1 cellular context compared by ENCODE assay signal in the genomic region with DNA sequence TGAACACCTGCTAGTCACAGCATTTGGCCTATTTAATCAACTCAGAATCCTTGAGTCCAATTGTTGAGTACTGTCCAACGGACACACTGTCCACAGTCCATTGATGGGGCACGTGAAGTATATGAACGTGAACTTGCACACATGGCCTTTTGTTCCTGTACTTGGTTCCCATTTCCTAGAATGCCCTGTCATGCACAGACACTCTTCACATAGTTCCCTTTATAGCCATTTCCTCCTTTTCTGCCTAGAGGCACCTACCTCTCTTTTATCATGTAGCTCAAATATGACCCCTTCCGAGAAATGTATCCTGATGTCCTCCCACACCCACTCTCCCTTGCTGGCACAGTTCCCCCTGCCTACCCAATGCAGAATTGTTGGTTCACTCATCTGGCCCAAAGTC.
TF ChIP-seq lines count a peak whose summit lies in the region.

No MANE protein-coding gene starts in this region.

TF ChIP-seq in K562, 482 proteins besides CTCF, POLR2A, EP300 and RAD21 (continued from another document and continues in another):
- 0 out of 2 replicates have a peak, but pooled peaks have one; percentile 36 for TF ChIP-seq EP400 (IDR thresholded peaks at IDR 0.05)
- TF ChIP-seq ETV1 (tag; conservative IDR thresholded peaks at IDR 0.05; ENCODE audit: low read depth), result no peak
- TF ChIP-seq, protein P1, sequence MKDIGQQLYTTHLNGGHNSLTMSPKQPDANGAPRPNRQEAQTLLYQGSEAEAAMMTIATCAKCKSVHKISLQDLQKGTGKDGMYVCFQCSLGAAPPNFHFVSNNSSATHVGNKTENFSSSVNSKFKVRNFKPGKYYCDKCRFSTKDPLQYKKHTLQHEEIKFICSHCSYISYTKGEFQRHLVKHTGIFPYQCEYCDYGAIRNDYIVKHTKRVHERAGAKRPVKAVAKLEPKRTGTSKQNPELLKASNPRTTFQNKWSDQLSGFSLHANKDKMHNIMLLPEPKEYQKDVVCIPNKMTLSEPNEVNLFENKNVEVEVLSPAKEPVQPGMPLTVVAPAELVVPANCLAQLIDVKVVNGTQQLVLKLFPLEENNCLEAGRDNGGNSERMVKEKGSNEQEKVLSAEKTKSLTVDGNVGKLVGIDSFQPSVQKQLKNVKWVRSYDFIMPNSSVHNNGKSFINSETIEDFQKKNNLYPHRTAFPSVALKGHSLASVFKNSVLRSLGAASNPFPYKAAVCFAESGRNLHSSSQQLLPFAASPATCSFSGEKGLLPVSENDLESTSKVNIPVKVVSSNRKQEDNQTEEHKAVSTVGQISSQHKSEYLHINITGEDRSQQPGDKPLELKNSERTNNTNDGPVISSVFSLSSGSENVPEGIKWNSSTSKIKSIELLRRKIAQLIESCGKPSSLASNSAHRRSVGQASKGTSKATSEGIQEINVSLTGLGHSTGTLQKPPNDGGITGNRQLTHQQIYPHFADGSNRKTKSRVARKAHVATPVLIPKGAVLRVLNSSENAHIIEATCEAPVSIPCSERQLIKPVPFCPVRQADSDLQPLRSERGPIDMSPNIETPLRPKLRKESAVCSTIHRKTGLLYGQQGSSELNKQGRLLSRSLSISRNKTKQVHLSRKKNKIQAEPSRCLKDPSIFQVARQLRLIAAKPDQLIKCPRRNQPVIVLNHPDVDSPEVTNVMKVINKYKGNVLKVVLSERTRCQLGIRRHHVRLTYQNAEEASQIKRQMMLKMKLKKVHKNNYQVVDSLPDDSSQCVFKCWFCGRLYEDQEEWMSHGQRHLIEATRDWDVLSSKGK (CRISPR knock-in tag; IDR thresholded peaks at IDR 0.05), result no peak
- no peak for TF ChIP-seq PRPF4 (IDR thresholded peaks at IDR 0.05; ENCODE audit: insufficient read depth, low read depth, low read length, poor library complexity, severe bottlenecking)
- TF ChIP-seq, protein P2, sequence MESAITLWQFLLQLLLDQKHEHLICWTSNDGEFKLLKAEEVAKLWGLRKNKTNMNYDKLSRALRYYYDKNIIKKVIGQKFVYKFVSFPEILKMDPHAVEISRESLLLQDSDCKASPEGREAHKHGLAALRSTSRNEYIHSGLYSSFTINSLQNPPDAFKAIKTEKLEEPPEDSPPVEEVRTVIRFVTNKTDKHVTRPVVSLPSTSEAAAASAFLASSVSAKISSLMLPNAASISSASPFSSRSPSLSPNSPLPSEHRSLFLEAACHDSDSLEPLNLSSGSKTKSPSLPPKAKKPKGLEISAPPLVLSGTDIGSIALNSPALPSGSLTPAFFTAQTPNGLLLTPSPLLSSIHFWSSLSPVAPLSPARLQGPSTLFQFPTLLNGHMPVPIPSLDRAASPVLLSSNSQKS (CRISPR knock-in tag; IDR thresholded peaks at IDR 0.05), result no peak
- TF ChIP-seq, protein P3, sequence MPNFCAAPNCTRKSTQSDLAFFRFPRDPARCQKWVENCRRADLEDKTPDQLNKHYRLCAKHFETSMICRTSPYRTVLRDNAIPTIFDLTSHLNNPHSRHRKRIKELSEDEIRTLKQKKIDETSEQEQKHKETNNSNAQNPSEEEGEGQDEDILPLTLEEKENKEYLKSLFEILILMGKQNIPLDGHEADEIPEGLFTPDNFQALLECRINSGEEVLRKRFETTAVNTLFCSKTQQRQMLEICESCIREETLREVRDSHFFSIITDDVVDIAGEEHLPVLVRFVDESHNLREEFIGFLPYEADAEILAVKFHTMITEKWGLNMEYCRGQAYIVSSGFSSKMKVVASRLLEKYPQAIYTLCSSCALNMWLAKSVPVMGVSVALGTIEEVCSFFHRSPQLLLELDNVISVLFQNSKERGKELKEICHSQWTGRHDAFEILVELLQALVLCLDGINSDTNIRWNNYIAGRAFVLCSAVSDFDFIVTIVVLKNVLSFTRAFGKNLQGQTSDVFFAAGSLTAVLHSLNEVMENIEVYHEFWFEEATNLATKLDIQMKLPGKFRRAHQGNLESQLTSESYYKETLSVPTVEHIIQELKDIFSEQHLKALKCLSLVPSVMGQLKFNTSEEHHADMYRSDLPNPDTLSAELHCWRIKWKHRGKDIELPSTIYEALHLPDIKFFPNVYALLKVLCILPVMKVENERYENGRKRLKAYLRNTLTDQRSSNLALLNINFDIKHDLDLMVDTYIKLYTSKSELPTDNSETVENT (CRISPR knock-in tag; IDR thresholded peaks at IDR 0.05), result no peak
- TF ChIP-seq BRD9 (IDR thresholded peaks at IDR 0.05; ENCODE audit: low read depth, partially characterized antibody), result no peak
- TF ChIP-seq SMAD2 (IDR thresholded peaks at IDR 0.05; ENCODE audit: low read depth, low read length), result no peak
- TF ChIP-seq HOXB6 (CRISPR knock-in tag; IDR thresholded peaks at IDR 0.05; ENCODE audit: borderline replicate concordance), result no peak
- TF ChIP-seq CREM (IDR thresholded peaks at IDR 0.05; ENCODE audit: low read depth), result no peak
- TF ChIP-seq, protein P4, sequence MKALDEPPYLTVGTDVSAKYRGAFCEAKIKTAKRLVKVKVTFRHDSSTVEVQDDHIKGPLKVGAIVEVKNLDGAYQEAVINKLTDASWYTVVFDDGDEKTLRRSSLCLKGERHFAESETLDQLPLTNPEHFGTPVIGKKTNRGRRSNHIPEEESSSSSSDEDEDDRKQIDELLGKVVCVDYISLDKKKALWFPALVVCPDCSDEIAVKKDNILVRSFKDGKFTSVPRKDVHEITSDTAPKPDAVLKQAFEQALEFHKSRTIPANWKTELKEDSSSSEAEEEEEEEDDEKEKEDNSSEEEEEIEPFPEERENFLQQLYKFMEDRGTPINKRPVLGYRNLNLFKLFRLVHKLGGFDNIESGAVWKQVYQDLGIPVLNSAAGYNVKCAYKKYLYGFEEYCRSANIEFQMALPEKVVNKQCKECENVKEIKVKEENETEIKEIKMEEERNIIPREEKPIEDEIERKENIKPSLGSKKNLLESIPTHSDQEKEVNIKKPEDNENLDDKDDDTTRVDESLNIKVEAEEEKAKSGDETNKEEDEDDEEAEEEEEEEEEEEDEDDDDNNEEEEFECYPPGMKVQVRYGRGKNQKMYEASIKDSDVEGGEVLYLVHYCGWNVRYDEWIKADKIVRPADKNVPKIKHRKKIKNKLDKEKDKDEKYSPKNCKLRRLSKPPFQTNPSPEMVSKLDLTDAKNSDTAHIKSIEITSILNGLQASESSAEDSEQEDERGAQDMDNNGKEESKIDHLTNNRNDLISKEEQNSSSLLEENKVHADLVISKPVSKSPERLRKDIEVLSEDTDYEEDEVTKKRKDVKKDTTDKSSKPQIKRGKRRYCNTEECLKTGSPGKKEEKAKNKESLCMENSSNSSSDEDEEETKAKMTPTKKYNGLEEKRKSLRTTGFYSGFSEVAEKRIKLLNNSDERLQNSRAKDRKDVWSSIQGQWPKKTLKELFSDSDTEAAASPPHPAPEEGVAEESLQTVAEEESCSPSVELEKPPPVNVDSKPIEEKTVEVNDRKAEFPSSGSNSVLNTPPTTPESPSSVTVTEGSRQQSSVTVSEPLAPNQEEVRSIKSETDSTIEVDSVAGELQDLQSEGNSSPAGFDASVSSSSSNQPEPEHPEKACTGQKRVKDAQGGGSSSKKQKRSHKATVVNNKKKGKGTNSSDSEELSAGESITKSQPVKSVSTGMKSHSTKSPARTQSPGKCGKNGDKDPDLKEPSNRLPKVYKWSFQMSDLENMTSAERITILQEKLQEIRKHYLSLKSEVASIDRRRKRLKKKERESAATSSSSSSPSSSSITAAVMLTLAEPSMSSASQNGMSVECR (CRISPR knock-in tag; IDR thresholded peaks at IDR 0.05), result no peak
- TF ChIP-seq TRIM24 (IDR thresholded peaks at IDR 0.05), result no peak
- TF ChIP-seq TRIM28 (IDR thresholded peaks at IDR 0.05), result no peak
- TF ChIP-seq, protein P5, sequence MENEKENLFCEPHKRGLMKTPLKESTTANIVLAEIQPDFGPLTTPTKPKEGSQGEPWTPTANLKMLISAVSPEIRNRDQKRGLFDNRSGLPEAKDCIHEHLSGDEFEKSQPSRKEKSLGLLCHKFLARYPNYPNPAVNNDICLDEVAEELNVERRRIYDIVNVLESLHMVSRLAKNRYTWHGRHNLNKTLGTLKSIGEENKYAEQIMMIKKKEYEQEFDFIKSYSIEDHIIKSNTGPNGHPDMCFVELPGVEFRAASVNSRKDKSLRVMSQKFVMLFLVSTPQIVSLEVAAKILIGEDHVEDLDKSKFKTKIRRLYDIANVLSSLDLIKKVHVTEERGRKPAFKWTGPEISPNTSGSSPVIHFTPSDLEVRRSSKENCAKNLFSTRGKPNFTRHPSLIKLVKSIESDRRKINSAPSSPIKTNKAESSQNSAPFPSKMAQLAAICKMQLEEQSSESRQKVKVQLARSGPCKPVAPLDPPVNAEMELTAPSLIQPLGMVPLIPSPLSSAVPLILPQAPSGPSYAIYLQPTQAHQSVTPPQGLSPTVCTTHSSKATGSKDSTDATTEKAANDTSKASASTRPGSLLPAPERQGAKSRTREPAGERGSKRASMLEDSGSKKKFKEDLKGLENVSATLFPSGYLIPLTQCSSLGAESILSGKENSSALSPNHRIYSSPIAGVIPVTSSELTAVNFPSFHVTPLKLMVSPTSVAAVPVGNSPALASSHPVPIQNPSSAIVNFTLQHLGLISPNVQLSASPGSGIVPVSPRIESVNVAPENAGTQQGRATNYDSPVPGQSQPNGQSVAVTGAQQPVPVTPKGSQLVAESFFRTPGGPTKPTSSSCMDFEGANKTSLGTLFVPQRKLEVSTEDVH (IDR thresholded peaks at IDR 0.05; ENCODE audit: low read depth, partially characterized antibody), result no peak
- TF ChIP-seq XRCC4 (IDR thresholded peaks at IDR 0.05; ENCODE audit: extremely low read depth, insufficient read depth, insufficient read length), result no peak
- 0 out of 2 replicates have a peak, but pooled peaks have one; percentile 18 for TF ChIP-seq LEF1 (IDR thresholded peaks at IDR 0.05)
- TF ChIP-seq, protein P6, sequence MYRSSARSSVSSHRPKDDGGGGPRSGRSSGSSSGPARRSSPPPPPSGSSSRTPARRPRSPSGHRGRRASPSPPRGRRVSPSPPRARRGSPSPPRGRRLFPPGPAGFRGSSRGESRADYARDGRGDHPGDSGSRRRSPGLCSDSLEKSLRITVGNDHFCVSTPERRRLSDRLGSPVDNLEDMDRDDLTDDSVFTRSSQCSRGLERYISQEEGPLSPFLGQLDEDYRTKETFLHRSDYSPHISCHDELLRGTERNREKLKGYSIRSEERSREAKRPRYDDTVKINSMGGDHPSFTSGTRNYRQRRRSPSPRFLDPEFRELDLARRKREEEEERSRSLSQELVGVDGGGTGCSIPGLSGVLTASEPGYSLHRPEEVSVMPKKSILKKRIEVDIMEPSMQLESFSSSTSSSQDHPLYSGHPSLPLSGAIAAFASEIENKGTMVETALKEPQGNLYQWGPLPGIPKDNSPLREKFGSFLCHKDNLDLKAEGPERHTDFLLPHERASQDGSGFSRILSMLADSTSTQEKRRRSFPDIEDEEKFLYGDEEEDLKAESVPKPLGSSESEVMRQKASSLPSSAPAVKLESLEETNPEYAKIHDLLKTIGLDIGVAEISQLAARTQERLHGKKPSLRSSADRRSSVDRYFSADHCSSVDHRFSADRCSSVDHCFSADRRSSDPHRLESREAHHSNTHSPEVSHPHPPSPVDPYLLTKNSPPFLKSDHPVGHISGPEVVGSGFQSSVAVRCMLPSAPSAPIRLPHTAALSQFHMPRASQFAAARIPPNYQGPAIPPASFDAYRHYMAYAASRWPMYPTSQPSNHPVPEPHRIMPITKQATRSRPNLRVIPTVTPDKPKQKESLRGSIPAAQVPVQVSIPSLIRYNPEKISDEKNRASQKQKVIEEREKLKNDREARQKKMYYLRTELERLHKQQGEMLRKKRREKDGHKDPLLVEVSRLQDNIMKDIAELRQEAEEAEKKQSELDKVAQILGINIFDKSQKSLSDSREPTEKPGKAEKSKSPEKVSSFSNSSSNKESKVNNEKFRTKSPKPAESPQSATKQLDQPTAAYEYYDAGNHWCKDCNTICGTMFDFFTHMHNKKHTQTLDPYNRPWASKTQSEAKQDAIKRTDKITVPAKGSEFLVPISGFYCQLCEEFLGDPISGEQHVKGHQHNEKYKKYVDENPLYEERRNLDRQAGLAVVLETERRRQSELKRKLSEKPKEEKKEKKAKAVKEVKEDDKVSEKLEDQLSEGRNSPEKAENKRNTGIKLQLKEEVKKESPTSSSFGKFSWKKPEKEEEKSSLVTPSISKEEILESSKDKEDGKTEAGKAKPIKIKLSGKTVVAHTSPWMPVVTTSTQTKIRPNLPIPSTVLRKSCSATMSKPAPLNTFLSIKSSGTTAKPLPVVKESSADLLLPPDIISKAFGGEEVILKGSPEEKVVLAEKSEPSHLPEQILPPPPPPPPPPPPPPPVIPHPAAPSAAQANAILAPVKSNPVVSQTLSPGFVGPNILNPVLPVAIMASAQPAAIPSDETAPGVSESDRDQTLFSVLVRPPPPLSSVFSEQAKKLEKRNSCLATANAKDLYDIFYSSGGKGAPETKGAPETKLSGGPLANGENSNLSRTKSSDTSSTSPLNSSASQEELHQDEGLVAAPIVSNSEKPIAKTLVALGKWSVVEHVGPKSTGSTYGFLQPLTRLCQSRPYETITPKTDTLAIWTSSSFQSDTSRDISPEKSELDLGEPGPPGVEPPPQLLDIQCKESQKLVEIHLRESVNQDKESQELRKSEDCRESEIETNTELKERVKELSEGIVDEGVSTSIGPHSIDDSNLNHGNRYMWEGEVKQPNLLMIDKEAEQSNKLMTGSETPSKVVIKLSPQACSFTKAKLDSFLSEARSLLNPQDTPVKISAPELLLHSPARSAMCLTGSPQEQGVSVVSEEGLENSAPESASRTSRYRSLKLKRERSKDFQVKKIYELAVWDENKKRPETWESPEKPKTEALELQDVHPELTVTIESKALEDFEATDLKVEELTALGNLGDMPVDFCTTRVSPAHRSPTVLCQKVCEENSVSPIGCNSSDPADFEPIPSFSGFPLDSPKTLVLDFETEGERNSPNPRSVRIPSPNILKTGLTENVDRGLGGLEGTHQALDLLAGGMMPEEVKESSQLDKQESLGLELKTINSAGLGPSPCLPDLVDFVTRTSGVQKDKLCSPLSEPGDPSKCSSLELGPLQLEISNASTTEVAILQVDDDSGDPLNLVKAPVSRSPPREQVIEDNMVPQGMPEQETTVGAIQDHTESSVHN (IDR thresholded peaks at IDR 0.05; ENCODE audit: borderline replicate concordance in 1 of 2, low read depth in 1 of 2), result no peak
- no peak for TF ChIP-seq CREBBP (IDR thresholded peaks at IDR 0.05; ENCODE audit: low read depth, low read length)
- no peak for TF ChIP-seq KAT7 (CRISPR knock-in tag; IDR thresholded peaks at IDR 0.05; ENCODE audit: borderline replicate concordance)
- TF ChIP-seq ZNF24 (IDR thresholded peaks at IDR 0.05), result no peak
- no peak for TF ChIP-seq POLR2H (tag; IDR thresholded peaks at IDR 0.05; ENCODE audit: low read depth)
- no peak for TF ChIP-seq FOXJ3 (CRISPR knock-in tag; IDR thresholded peaks at IDR 0.05)
- TF ChIP-seq SRSF9 (IDR thresholded peaks at IDR 0.05; ENCODE audit: borderline replicate concordance, low read depth, low read length), result no peak
- TF ChIP-seq ZNF778 (CRISPR knock-in tag; IDR thresholded peaks at IDR 0.05), result no peak
- no peak for TF ChIP-seq GABPB1 (CRISPR knock-in tag; IDR thresholded peaks at IDR 0.05)
- no peak for TF ChIP-seq OTX1 (CRISPR knock-in tag; IDR thresholded peaks at IDR 0.05)
- TF ChIP-seq FOXK1 (CRISPR knock-in tag; IDR thresholded peaks at IDR 0.05; ENCODE audit: borderline replicate concordance), result no peak
- no peak for TF ChIP-seq ZNF224 (CRISPR knock-in tag; IDR thresholded peaks at IDR 0.05)
- TF ChIP-seq NR4A1 (CRISPR knock-in tag; IDR thresholded peaks at IDR 0.05), result no peak
- no peak for TF ChIP-seq NR4A1 (tag; IDR thresholded peaks at IDR 0.05)
- no peak for TF ChIP-seq RBM25 (IDR thresholded peaks at IDR 0.05; ENCODE audit: low read depth, low read length, severe bottlenecking)
- TF ChIP-seq ZNF12 (CRISPR knock-in tag; IDR thresholded peaks at IDR 0.05), result no peak
- 0 out of 2 replicates have a peak, but pooled peaks have one; percentile 34 for TF ChIP-seq EHMT2 (IDR thresholded peaks at IDR 0.05)
- TF ChIP-seq BRD4 (IDR thresholded peaks at IDR 0.05), result no peak
- TF ChIP-seq FOXA1 (IDR thresholded peaks at IDR 0.05; ENCODE audit: borderline replicate concordance), result no peak
- peak; percentile 68 for TF ChIP-seq L3MBTL2 (IDR thresholded peaks at IDR 0.05)
- TF ChIP-seq PCBP2 (IDR thresholded peaks at IDR 0.05; ENCODE audit: low read depth, low read length, poor library complexity, severe bottlenecking), result no peak
- TF ChIP-seq SMARCA4 (IDR thresholded peaks at IDR 0.05), result peak; percentile 55
